Comparison of ENCODE assay signal across 15 cellular contexts in the genomic region with DNA sequence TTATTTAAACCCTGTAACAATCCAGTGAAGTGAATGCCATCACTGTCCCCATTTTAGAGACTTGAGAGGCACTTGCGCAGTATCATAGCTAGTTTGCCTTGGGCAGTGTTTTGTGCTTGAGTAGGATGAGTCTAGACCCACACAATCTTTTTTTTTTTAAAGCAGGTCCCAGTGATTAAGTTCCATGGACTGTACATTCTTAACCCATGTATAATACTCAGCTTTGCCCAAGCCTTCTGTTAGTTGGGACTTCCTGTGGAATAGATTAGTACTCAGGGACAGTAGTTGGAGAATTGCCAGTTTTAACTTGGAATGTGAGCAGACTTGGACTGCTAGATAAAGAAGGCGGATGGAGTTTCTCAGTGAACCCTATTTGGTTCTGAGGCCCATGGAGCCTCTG.
DNase-seq lines count a peak whose midpoint lies in the region; ATAC-seq, FAIRE-seq and TF ChIP-seq lines count a peak whose summit lies in the region.
"Had no signal": no experiment of that assay in that cellular context is flagged by ENCODE, and none has a peak within 500 bp of the region (broad histone marks: within the 10 kb centered on the region; RNA-seq: fewer than 3 reads in every experiment).

No MANE protein-coding gene starts in this region.

- no peaks in the 10 kb centered on the region for H3K9me1 ChIP-seq in keratinocyte (ENCODE audit: control insufficient read depth, extremely low read depth, insufficient read depth, low read length)

- H3K79me2 ChIP-seq in mammary epithelial cell (ENCODE audit: insufficient read depth, low read length) (peaks cover 14% of the 10 kb centered on the region), keratinocyte (ENCODE audit: control insufficient read depth, insufficient read depth, low read length) (peaks cover 2% of the 10 kb centered on the region)

- ATAC-seq in aorta (ENCODE audit: low FRiP score), result peak; percentile 34
- ATAC-seq in activated T-cell treated with anti-CD3 and anti-CD28 coated beads, Interleukin-2, amount 50 U/mL, for 72 hours (replicated peaks in 1 of 2), result no peak
- ATAC-seq: T-cell had no signal

- peak overlapping the region; percentile 36 for H3K27ac Mint-ChIP-seq in MCF 10A (ENCODE audit: low read depth, unreplicated experiment)
- no peak overlapping the region for H3K27ac Mint-ChIP-seq in activated T-cell treated with anti-CD3 and anti-CD28 coated beads, Interleukin-2, amount 50 U/mL, for 72 hours
- H3K27ac Mint-ChIP-seq: endodermal cell, T-cell had no signal

- H3K4me3 ChIP-seq in breast epithelium (no peak overlapping the region), mammary epithelial cell (replicated peaks in 1 of 3; ENCODE audit: insufficient read depth in 1 of 3, low read depth in 2 of 3, low read length in 3 of 3) (no peak overlapping the region), keratinocyte (ENCODE audit: control insufficient read depth in 2 of 3, extremely low read depth in 1 of 3, insufficient read depth in 2 of 3, low read depth in 1 of 3, low read length in 3 of 3) (no peak overlapping the region), aorta (ENCODE audit: low read length in 2 of 2) (no peak overlapping the region)
- H3K4me3 ChIP-seq: GM12878, tibial artery had no signal

- DNase-seq in MCF 10A (ENCODE audit: unreplicated experiment) (peak; percentile 52), breast epithelium (ENCODE audit: low spot score in 2 of 2) (no peak), mammary epithelial cell (peak; percentile 90), keratinocyte (ENCODE audit: low read depth, low spot score) (peak; percentile 92), aorta (no peak), germinal center (ENCODE audit: low spot score) (no peak)
- no peak for DNase-seq in activated CD4-positive, CD25-positive, alpha-beta regulatory T cell treated with anti-CD3 and anti-CD28 coated beads, Interleukin-2, amount 50 U/mL, for 72 hours
- no peak for DNase-seq in activated T-cell treated with anti-CD3 and anti-CD28 coated beads, Interleukin-2, amount 50 U/mL, for 72 hours
- DNase-seq: AML-193; endodermal cell; NCI-H2029 treated with DMSO at 0.1 percent for 48 hours; stimulated activated CD4-positive, alpha-beta T cell treated with anti-CD3 and anti-CD28 coated beads, Interleukin-4, amount 100 ng/mL, for 24 hours; T-cell; tibial artery had no signal

- no peak overlapping the region for H2AFZ ChIP-seq in mammary epithelial cell (ENCODE audit: low read depth, low read length)
- H2AFZ ChIP-seq in keratinocyte (ENCODE audit: control insufficient read depth, low read length), result no peak overlapping the region

- H3K4me1 ChIP-seq in breast epithelium (peaks cover 0 to 7% of the 10 kb centered on the region in 2 donors), mammary epithelial cell (ENCODE audit: insufficient read depth, low read length) (peaks cover 20% of the 10 kb centered on the region), keratinocyte (ENCODE audit: control insufficient read depth, extremely low read depth, insufficient read depth, low read length) (peaks cover 19% of the 10 kb centered on the region), aorta (ENCODE audit: control insufficient read depth in 1 of 2, insufficient read depth in 2 of 2, low read length in 2 of 2) (peaks cover 3 to 7% of the 10 kb centered on the region in 2 donors)

- peaks cover 67% of the 10 kb centered on the region for H3K36me3 Mint-ChIP-seq in MCF 10A (ENCODE audit: insufficient read depth, unreplicated experiment)
- H3K36me3 Mint-ChIP-seq in activated T-cell treated with anti-CD3 and anti-CD28 coated beads, Interleukin-2, amount 50 U/mL, for 72 hours (ENCODE audit: insufficient read depth in 2 of 2), result no peaks in the 10 kb centered on the region
- H3K36me3 Mint-ChIP-seq: T-cell had no signal

- H3K27me3 Mint-ChIP-seq in MCF 10A (ENCODE audit: insufficient read depth, unreplicated experiment), result no peaks in the 10 kb centered on the region
- H3K27me3 Mint-ChIP-seq in activated T-cell treated with anti-CD3 and anti-CD28 coated beads, Interleukin-2, amount 50 U/mL, for 72 hours (ENCODE audit: low read depth), result peaks cover 8% of the 10 kb centered on the region

- 43% methylated on average over 2 of the region's 2 CpGs for WGBS in mammary epithelial cell (ENCODE audit: low coverage, missing lambda C conversion rate)
- WGBS in aorta, 2 donors, result 48 to 65% methylated on average over 2 of the region's 2 CpGs

- intact Hi-C loops in MCF 10A (cut with micrococcal nuclease) (no loop called here), breast epithelium (cut with DNase I; ENCODE audit: low total_unique reads) (no loop called here), mammary epithelial cell (cut with micrococcal nuclease) (no loop called here), aorta (cut with DNase I) (no loop called here)

- TF ChIP-seq POLR2A in breast epithelium (IDR thresholded peaks at IDR 0.05), result no peak

- dilution Hi-C loops in mammary epithelial cell (cut with HindIII; ENCODE audit: low sequenced_read_pairs), result no loop called here
- dilution Hi-C loops in keratinocyte (cut with MboI; ENCODE audit: extremely low pct_ligation_motif_present, low sequenced_read_pairs), result no loop called here

- H3K9me3 Mint-ChIP-seq in MCF 10A (ENCODE audit: unreplicated experiment), result no peaks in the 10 kb centered on the region
- H3K9me3 Mint-ChIP-seq in activated T-cell treated with anti-CD3 and anti-CD28 coated beads, Interleukin-2, amount 50 U/mL, for 72 hours, result peaks cover 0 to 2% of the 10 kb centered on the region in 2 donors
- H3K9me3 Mint-ChIP-seq: endodermal cell, T-cell had no signal

- H4K20me1 ChIP-seq in mammary epithelial cell (ENCODE audit: insufficient read depth, low read length) (no peaks in the 10 kb centered on the region), keratinocyte (ENCODE audit: control insufficient read depth, extremely low read depth, insufficient read depth, low read length) (no peaks in the 10 kb centered on the region)

- H3K36me3 ChIP-seq in breast epithelium, result no peaks in the 10 kb centered on the region
- peaks cover 21% of the 10 kb centered on the region for H3K36me3 ChIP-seq in mammary epithelial cell (ENCODE audit: insufficient read depth, low read length)
- H3K36me3 ChIP-seq in keratinocyte (ENCODE audit: control insufficient read depth in 2 of 2, extremely low read depth in 1 of 2, insufficient read depth in 2 of 2, low read length in 2 of 2), result peaks cover 22 to 28% of the 10 kb centered on the region in 2 experiments
- peaks cover 0 to 4% of the 10 kb centered on the region in 2 donors for H3K36me3 ChIP-seq in aorta (ENCODE audit: control insufficient read depth in 1 of 2, insufficient read depth in 2 of 2, low read length in 1 of 2)

- BruUV-seq in MCF 10A (replicated peaks; lab: Mats Ljungman, UMichigan), result no TSS peak
- BruUV-seq in mammary epithelial cell (replicated peaks; lab: Mats Ljungman, UMichigan), result no TSS peak

- peak; percentile 83 for FAIRE-seq in keratinocyte (lab: Jason Lieb, UNC)
- FAIRE-seq: GM12878 had no signal

- H3K4me1 Mint-ChIP-seq in MCF 10A (ENCODE audit: insufficient read depth, unreplicated experiment), result peaks cover 23% of the 10 kb centered on the region
- no peaks in the 10 kb centered on the region for H3K4me1 Mint-ChIP-seq in activated T-cell treated with anti-CD3 and anti-CD28 coated beads, Interleukin-2, amount 50 U/mL, for 72 hours (ENCODE audit: low read depth)
- H3K4me1 Mint-ChIP-seq: endodermal cell, T-cell had no signal

- in situ Hi-C loops in mammary epithelial cell (cut with MboI; ENCODE audit: low sequenced_read_pairs in 2 of 2), result no loop called here

- no peak for TF ChIP-seq CTCF in MCF 10A (IDR thresholded peaks at IDR 0.05; ENCODE audit: unreplicated experiment)
- TF ChIP-seq CTCF in breast epithelium (IDR thresholded peaks at IDR 0.05), result no peak
- TF ChIP-seq CTCF in mammary epithelial cell (conservative IDR thresholded peaks at IDR 0.05 in 1 of 2, IDR thresholded peaks at IDR 0.05 in 1 of 2; ENCODE audit: extremely low read depth in 1 of 2, insufficient read depth in 1 of 2, low read depth in 1 of 2, low read length in 2 of 2), result no peak
- no peak for TF ChIP-seq CTCF in keratinocyte (optimal IDR thresholded peaks at IDR 0.05 in 1 of 3, IDR thresholded peaks at IDR 0.05 in 1 of 3, conservative IDR thresholded peaks at IDR 0.05 in 1 of 3; ENCODE audit: extremely low read depth in 1 of 3, insufficient read depth in 2 of 3, low read length in 3 of 3)

- CTCF ChIA-PET in MCF 10A (lab: Yijun Ruan, JAX), result interaction anchor here (0.6 to 4.7 kb wide), 5 partner anchors 12 to 635 kb away, joined by 3 to 28 read pairs (median 5); no protein-coding TSS in a partner anchor
- CTCF ChIA-PET in mammary epithelial cell (lab: Charles Lee; ENCODE audit: low non-redundant PET), result interaction anchor here (0.6 to 0.8 kb wide), 2 partner anchors 230 to 569 kb away, joined by 5 read pairs; no protein-coding TSS in a partner anchor

- H3K4me3 Mint-ChIP-seq in MCF 10A (ENCODE audit: unreplicated experiment), result no peak overlapping the region
- H3K4me3 Mint-ChIP-seq in activated T-cell treated with anti-CD3 and anti-CD28 coated beads, Interleukin-2, amount 50 U/mL, for 72 hours, result no peak overlapping the region
- H3K4me3 Mint-ChIP-seq: endodermal cell, T-cell had no signal

- H3K27me3 ChIP-seq in breast epithelium (no peaks in the 10 kb centered on the region), mammary epithelial cell (ENCODE audit: insufficient read depth, low read length) (no peaks in the 10 kb centered on the region), keratinocyte (ENCODE audit: control insufficient read depth, extremely low read depth, insufficient read depth, low read length) (no peaks in the 10 kb centered on the region), aorta (ENCODE audit: control insufficient read depth in 1 of 2, insufficient read depth in 2 of 2, low read length in 1 of 2) (no peaks in the 10 kb centered on the region)
- H3K27me3 ChIP-seq: tibial artery had no signal

- peak overlapping the region; percentile 39 for H3K4me2 ChIP-seq in mammary epithelial cell (ENCODE audit: insufficient read depth, low read depth, low read length)
- no peak overlapping the region for H3K4me2 ChIP-seq in keratinocyte (ENCODE audit: control insufficient read depth, extremely low read depth, insufficient read depth, low read depth, low read length)

- H3K9me3 ChIP-seq in breast epithelium (no peaks in the 10 kb centered on the region), mammary epithelial cell (replicated peaks; ENCODE audit: insufficient read depth, low read length) (no peaks in the 10 kb centered on the region), keratinocyte (ENCODE audit: control insufficient read depth, low read depth, low read length) (no peaks in the 10 kb centered on the region), aorta (ENCODE audit: control insufficient read depth, low read length) (no peaks in the 10 kb centered on the region)
- H3K9me3 ChIP-seq: tibial artery had no signal

- POLR2A ChIA-PET in MCF 10A (lab: Yijun Ruan, JAX), result interaction anchor here (0.6 to 1.2 kb wide), 3 partner anchors 8 to 224 kb away, joined by 3 to 4 read pairs (median 3); no protein-coding TSS in a partner anchor

- H3K9ac ChIP-seq in mammary epithelial cell (ENCODE audit: insufficient read depth, low read length) (no peak overlapping the region), keratinocyte (ENCODE audit: control insufficient read depth, extremely low read depth, insufficient read depth, low read length) (no peak overlapping the region)

- no peak overlapping the region for H3K27ac ChIP-seq in breast epithelium
- peak overlapping the region; percentile 5 for H3K27ac ChIP-seq in mammary epithelial cell (ENCODE audit: insufficient read depth, low read depth, low read length)
- H3K27ac ChIP-seq in keratinocyte (ENCODE audit: control insufficient read depth, insufficient read depth, low read length), result no peak overlapping the region
- peak overlapping the region in 1 of 2 donors; percentile 26 for H3K27ac ChIP-seq in aorta (ENCODE audit: low read depth in 1 of 2, low read length in 2 of 2)
- H3K27ac ChIP-seq: tibial artery had no signal

Comparison
In these comparisons a context has a peak if more than half of its experiments do, and no peak if none do; other contexts are left out.
1. DNase-seq: peak in MCF 10A (single experiment), mammary epithelial cell (single experiment) and keratinocyte (single experiment); none in breast epithelium (0 of 2), aorta (0 of 2), germinal center (single experiment), activated CD4-positive, CD25-positive, alpha-beta regulatory T cell treated with anti-CD3 and anti-CD28 coated beads, Interleukin-2, amount 50 U/mL, for 72 hours (single experiment) and activated T-cell treated with anti-CD3 and anti-CD28 coated beads, Interleukin-2, amount 50 U/mL, for 72 hours (0 of 2).